Comparison of ENCODE assay signal across 1 cellular context in the genomic region with DNA sequence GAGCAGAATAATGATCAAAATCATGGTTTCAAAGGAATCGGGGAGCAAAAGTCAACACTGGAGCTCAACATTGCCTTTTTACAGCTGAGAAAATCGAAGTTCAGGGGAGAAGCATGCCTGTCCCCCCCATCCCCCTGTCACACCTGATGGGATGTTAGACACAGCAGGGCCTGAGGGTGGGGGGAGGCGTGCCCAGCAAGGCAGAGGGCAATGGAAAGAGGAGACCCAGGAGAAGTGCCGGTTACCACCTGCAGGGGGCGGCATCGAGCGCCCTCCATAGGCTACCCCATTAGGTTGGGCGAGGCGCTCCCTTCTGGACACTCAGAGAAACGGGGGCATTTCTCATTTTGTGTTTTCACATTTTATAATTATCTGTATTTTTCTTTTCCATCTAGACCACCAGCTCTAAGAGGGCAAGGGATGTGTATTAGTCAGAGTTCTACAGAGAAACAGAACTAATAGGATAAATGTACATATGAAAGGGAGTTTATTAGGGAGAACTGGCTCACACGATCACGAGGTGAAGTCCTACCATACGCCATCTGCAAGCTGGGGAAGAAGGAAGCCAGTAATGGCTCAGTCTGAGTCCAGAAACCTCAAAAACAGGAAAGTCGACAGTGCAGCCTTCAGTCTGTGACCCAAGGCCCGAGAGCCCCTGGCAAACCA.
TF ChIP-seq lines count a peak whose summit lies in the region.

No MANE protein-coding gene starts in this region.

TF ChIP-seq in SK-N-SH treated with all-trans-retinoic acid at 6 μM for 48 hours, 23 proteins besides CTCF, POLR2A, EP300 and RAD21 (continued from another document):
- TF ChIP-seq, protein P1, sequence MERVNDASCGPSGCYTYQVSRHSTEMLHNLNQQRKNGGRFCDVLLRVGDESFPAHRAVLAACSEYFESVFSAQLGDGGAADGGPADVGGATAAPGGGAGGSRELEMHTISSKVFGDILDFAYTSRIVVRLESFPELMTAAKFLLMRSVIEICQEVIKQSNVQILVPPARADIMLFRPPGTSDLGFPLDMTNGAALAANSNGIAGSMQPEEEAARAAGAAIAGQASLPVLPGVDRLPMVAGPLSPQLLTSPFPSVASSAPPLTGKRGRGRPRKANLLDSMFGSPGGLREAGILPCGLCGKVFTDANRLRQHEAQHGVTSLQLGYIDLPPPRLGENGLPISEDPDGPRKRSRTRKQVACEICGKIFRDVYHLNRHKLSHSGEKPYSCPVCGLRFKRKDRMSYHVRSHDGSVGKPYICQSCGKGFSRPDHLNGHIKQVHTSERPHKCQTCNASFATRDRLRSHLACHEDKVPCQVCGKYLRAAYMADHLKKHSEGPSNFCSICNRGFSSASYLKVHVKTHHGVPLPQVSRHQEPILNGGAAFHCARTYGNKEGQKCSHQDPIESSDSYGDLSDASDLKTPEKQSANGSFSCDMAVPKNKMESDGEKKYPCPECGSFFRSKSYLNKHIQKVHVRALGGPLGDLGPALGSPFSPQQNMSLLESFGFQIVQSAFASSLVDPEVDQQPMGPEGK (CRISPR knock-in tag; IDR thresholded peaks at IDR 0.05; ENCODE audit: borderline replicate concordance), result no peak
- no peak for TF ChIP-seq RARB (CRISPR knock-in tag; IDR thresholded peaks at IDR 0.05)
- no peak for TF ChIP-seq ZFP30 (CRISPR knock-in tag; IDR thresholded peaks at IDR 0.05)
